In genomic region chr10:69234447-69234846, GRCh38 we compare ENCODE assay signal across 23 cellular contexts. TPM values are rescaled to one million over a fixed set of nuclear protein-coding genes. Genes with fewer than 3 reads are reported as not detected.
A peak's percentile ranks its signal among the peaks of the same experiment; 100 is the strongest.
DNase-seq lines count a peak whose midpoint lies in the region; ATAC-seq and TF ChIP-seq lines count a peak whose summit lies in the region.
"Had no signal": no experiment of that assay in that cellular context is flagged by ENCODE, and none has a peak within 500 bp of the region (broad histone marks: within the 10 kb centered on the region; RNA-seq: fewer than 3 reads in every experiment).

No MANE protein-coding gene starts in this region.

- no peaks in the 10 kb centered on the region for H3K27me3 Mint-ChIP-seq in T-helper 2 cell treated with Interferon-gamma antibody and Interleukin-4, amounts not matched to agents 5 μg/mL and 100 μg/mL, for 36 hours (ENCODE audit: low read depth)
- peaks cover 14% of the 10 kb centered on the region for H3K27me3 Mint-ChIP-seq in nephron progenitor cell (ENCODE audit: low read depth, poor library complexity)
- no peaks in the 10 kb centered on the region for H3K27me3 Mint-ChIP-seq in activated T-cell treated with anti-CD3 and anti-CD28 coated beads, Interleukin-2, amount 50 U/mL, for 24 hours

- H3K4me3 ChIP-seq in PC-9, result peak overlapping the region; percentile 72
- H3K4me3 ChIP-seq: Peyer's patch had no signal

- peaks cover 56% of the 10 kb centered on the region for H3K4me1 ChIP-seq in PC-9 (replicated peaks; ENCODE audit: insufficient read depth)

- DNase-seq in T-helper 2 cell treated with Interferon-gamma antibody and Interleukin-4, amounts not matched to agents 5 μg/mL and 100 μg/mL, for 36 hours (ENCODE audit: low spot score), result no peak
- no peak for DNase-seq in T-helper 2 cell
- no peak for DNase-seq in PC-9
- no peak for DNase-seq in nephron progenitor cell
- no peak for DNase-seq in DMS53 (lab: John Stamatoyannopoulos, UW)
- no peak for DNase-seq in KBM-7
- no peak for DNase-seq in activated T-cell treated with anti-CD3 and anti-CD28 coated beads, Interleukin-2, amount 50 U/mL, for 24 hours
- DNase-seq: 8988T, ACHN, Caco-2, DMS 273 treated with DMSO at 0.1 percent for 48 hours, DMS79 treated with DMSO at 0.1 percent for 48 hours, GF-D8, MM.1S, NCI-H2029, NCI-H446 treated with DMSO at 0.1 percent for 48 hours, NCI-H526, Peyer's patch, SK-N-SH, SW 1271 had no signal

- ATAC-seq in GM19023 (IDR thresholded peaks at IDR 0.05; ENCODE audit: unreplicated experiment), result no peak
- ATAC-seq: HCT116 had no signal

- peaks cover 89% of the 10 kb centered on the region for H3K79me2 ChIP-seq in PC-9 (ENCODE audit: low read depth)

- peaks cover 14% of the 10 kb centered on the region for H4K20me1 ChIP-seq in PC-9 (ENCODE audit: insufficient read depth)

- H3K9me3 Mint-ChIP-seq in T-helper 2 cell treated with Interferon-gamma antibody and Interleukin-4, amounts not matched to agents 5 μg/mL and 100 μg/mL, for 36 hours, result no peaks in the 10 kb centered on the region
- H3K9me3 Mint-ChIP-seq in nephron progenitor cell, result no peaks in the 10 kb centered on the region
- H3K9me3 Mint-ChIP-seq in activated T-cell treated with anti-CD3 and anti-CD28 coated beads, Interleukin-2, amount 50 U/mL, for 24 hours, result no peaks in the 10 kb centered on the region

- no peak overlapping the region for H3K4me3 Mint-ChIP-seq in T-helper 2 cell treated with Interferon-gamma antibody and Interleukin-4, amounts not matched to agents 5 μg/mL and 100 μg/mL, for 36 hours
- H3K4me3 Mint-ChIP-seq in nephron progenitor cell, result no peak overlapping the region
- H3K4me3 Mint-ChIP-seq in activated T-cell treated with anti-CD3 and anti-CD28 coated beads, Interleukin-2, amount 50 U/mL, for 24 hours, result no peak overlapping the region

- H3K27me3 ChIP-seq in PC-9 (ENCODE audit: insufficient read depth, low read depth), result no peaks in the 10 kb centered on the region
- H3K27me3 ChIP-seq: Peyer's patch had no signal

- H2AFZ ChIP-seq in PC-9, result no peak overlapping the region

- no peaks in the 10 kb centered on the region for H3K9me2 ChIP-seq in PC-9 (ENCODE audit: insufficient read depth)
- H3K9me2 ChIP-seq: SK-N-SH had no signal

- H3K27ac ChIP-seq in PC-9, result peak overlapping the region; percentile 96
- H3K27ac ChIP-seq: KMS-11, Peyer's patch had no signal

- peak overlapping the region; percentile 76 for H3K4me2 ChIP-seq in PC-9
- H3K4me2 ChIP-seq: KMS-11, SK-N-SH had no signal

- BruUV-seq in PC-9 (replicated peaks; lab: Mats Ljungman, UMichigan), result no TSS peak

- intact Hi-C loops in PC-9 (cut with micrococcal nuclease; ENCODE audit: unreplicated experiment), result loop anchor here (5.0 kb wide), 1 partner anchor 83 kb away; no protein-coding TSS in a partner anchor

- peaks cover 50% of the 10 kb centered on the region for H3F3A ChIP-seq in PC-9 (ENCODE audit: insufficient read depth, low read depth)

- no peaks in the 10 kb centered on the region for H3K9me3 ChIP-seq in PC-9 (ENCODE audit: insufficient read depth, low read depth)
- H3K9me3 ChIP-seq: Caco-2, Peyer's patch, SK-N-SH had no signal

- POLR2A ChIA-PET in PC-9 (lab: Charles Lee; ENCODE audit: unreplicated experiment), result interaction anchor here (1.2 kb wide), 1 partner anchor 12 kb away, joined by 6 read pairs; no protein-coding TSS in a partner anchor

- H3K27ac Mint-ChIP-seq in T-helper 2 cell treated with Interferon-gamma antibody and Interleukin-4, amounts not matched to agents 5 μg/mL and 100 μg/mL, for 36 hours, result peak overlapping the region; percentile 42
- peak overlapping the region; percentile 77 for H3K27ac Mint-ChIP-seq in nephron progenitor cell
- H3K27ac Mint-ChIP-seq in activated T-cell treated with anti-CD3 and anti-CD28 coated beads, Interleukin-2, amount 50 U/mL, for 24 hours, result no peak overlapping the region

- CTCF ChIA-PET in PC-9 (lab: Charles Lee), result interaction anchor here (0.6 kb wide), 1 partner anchor 229 kb away, joined by 5 read pairs; no protein-coding TSS in a partner anchor

- TF ChIP-seq CTCF in PC-9 (conservative IDR thresholded peaks at IDR 0.05), result no peak
- TF ChIP-seq CTCF in nephron progenitor cell (IDR thresholded peaks at IDR 0.05), result no peak

- H3K4me1 Mint-ChIP-seq in T-helper 2 cell treated with Interferon-gamma antibody and Interleukin-4, amounts not matched to agents 5 μg/mL and 100 μg/mL, for 36 hours (ENCODE audit: low read depth), result peaks cover 37% of the 10 kb centered on the region
- H3K4me1 Mint-ChIP-seq in nephron progenitor cell, result peaks cover 28% of the 10 kb centered on the region
- peaks cover 23% of the 10 kb centered on the region for H3K4me1 Mint-ChIP-seq in activated T-cell treated with anti-CD3 and anti-CD28 coated beads, Interleukin-2, amount 50 U/mL, for 24 hours (ENCODE audit: low read depth)

- peaks cover 4% of the 10 kb centered on the region; the same call in 1 of the 2 replicates for H3K36me3 ChIP-seq in PC-9 (ENCODE audit: low read depth)

- no peaks in the 10 kb centered on the region for H3K36me3 Mint-ChIP-seq in T-helper 2 cell treated with Interferon-gamma antibody and Interleukin-4, amounts not matched to agents 5 μg/mL and 100 μg/mL, for 36 hours (ENCODE audit: low read depth)
- H3K36me3 Mint-ChIP-seq in nephron progenitor cell (ENCODE audit: low read depth), result no peaks in the 10 kb centered on the region
- H3K36me3 Mint-ChIP-seq in activated T-cell treated with anti-CD3 and anti-CD28 coated beads, Interleukin-2, amount 50 U/mL, for 24 hours (ENCODE audit: low read depth), result no peaks in the 10 kb centered on the region

- in situ Hi-C loops in KBM-7 (cut with MboI; ENCODE audit: low pct_unique_long_range_greater_than_20kb, low sequenced_read_pairs), result loop anchor here (25.0 kb wide), 1 partner anchor 278 kb away; no protein-coding TSS in a partner anchor

RNA-seq across cellular contexts. Expression of gene HKDC1, which starts 14.3 kb away (rescaled TPM):
- total RNA-seq in PC-9 (2021), result 173 and 178 TPM in 2 replicates

RNA-seq across cellular contexts. Expression of gene HK1, which starts 43.8 kb away (rescaled TPM):
- total RNA-seq in PC-9 (2021), result 128 and 140 TPM in 2 replicates

RNA-seq across cellular contexts. Expression of gene SUPV3L1, which starts 54.4 kb away (rescaled TPM):
- total RNA-seq in PC-9 (2021), result 49.9 and 55.7 TPM in 2 replicates
